In genomic region chr16:89562027-89562599, GRCh38 we compare ENCODE assay signal across 2 cellular contexts.
A peak's percentile ranks its signal among the peaks of the same experiment; 100 is the strongest.
TF ChIP-seq lines count a peak whose summit lies in the region.

No MANE protein-coding gene starts in this region.

TF ChIP-seq in A549, 52 proteins besides CTCF, POLR2A, EP300 and RAD21:
- TF ChIP-seq HOXA7 (CRISPR knock-in tag; IDR thresholded peaks at IDR 0.05) (no peak), POLR2AphosphoS2 (conservative IDR thresholded peaks at IDR 0.05; ENCODE audit: low read length) (no peak), RNF2 (IDR thresholded peaks at IDR 0.05; ENCODE audit: borderline replicate concordance, low read depth) (no peak), HOXB13 (CRISPR knock-in tag; IDR thresholded peaks at IDR 0.05; ENCODE audit: low read depth) (no peak), SREBF2 (IDR thresholded peaks at IDR 0.05) (no peak), E2F6 (IDR thresholded peaks at IDR 0.05; ENCODE audit: borderline replicate concordance, low read depth) (no peak), PHF8 (IDR thresholded peaks at IDR 0.05; ENCODE audit: borderline replicate concordance, low read depth) (no peak), MYC (IDR thresholded peaks at IDR 0.05; ENCODE audit: borderline replicate concordance, low read length) (no peak), MAX (IDR thresholded peaks at IDR 0.05) (peak; percentile 52), NR3C1 (IDR thresholded peaks at IDR 0.05) (no peak), NFE2L2 (conservative IDR thresholded peaks at IDR 0.05; ENCODE audit: low read length) (no peak), FOSB (CRISPR knock-in tag; IDR thresholded peaks at IDR 0.05) (no peak), EHF (CRISPR knock-in tag; IDR thresholded peaks at IDR 0.05) (no peak), HEYL (CRISPR knock-in tag; IDR thresholded peaks at IDR 0.05) (no peak), MAZ (IDR thresholded peaks at IDR 0.05; ENCODE audit: borderline replicate concordance, low read depth, low read length) (no peak)
- TF ChIP-seq, protein P1, sequence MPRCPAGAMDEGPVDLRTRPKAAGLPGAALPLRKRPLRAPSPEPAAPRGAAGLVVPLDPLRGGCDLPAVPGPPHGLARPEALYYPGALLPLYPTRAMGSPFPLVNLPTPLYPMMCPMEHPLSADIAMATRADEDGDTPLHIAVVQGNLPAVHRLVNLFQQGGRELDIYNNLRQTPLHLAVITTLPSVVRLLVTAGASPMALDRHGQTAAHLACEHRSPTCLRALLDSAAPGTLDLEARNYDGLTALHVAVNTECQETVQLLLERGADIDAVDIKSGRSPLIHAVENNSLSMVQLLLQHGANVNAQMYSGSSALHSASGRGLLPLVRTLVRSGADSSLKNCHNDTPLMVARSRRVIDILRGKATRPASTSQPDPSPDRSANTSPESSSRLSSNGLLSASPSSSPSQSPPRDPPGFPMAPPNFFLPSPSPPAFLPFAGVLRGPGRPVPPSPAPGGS (IDR thresholded peaks at IDR 0.05), result 0 out of 3 replicates have a peak, but pooled peaks have one; percentile 43
- TF ChIP-seq, protein P2, sequence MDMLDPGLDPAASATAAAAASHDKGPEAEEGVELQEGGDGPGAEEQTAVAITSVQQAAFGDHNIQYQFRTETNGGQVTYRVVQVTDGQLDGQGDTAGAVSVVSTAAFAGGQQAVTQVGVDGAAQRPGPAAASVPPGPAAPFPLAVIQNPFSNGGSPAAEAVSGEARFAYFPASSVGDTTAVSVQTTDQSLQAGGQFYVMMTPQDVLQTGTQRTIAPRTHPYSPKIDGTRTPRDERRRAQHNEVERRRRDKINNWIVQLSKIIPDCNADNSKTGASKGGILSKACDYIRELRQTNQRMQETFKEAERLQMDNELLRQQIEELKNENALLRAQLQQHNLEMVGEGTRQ (IDR thresholded peaks at IDR 0.05), result 0 out of 2 replicates have a peak, but pooled peaks have one; percentile 3
TF ChIP-seq in A549: peak in this region for 3.

TF ChIP-seq in HepG2, 621 proteins besides CTCF, POLR2A, EP300 and RAD21:
- TF ChIP-seq GTF3A (CRISPR knock-in tag; conservative IDR thresholded peaks at IDR 0.05) (0 out of 2 replicates have a peak, but pooled peaks have one; percentile 37), ZSCAN22 (CRISPR knock-in tag; IDR thresholded peaks at IDR 0.05) (0 out of 2 replicates have a peak, but pooled peaks have one; percentile 45), ZNF382 (CRISPR knock-in tag; IDR thresholded peaks at IDR 0.05; ENCODE audit: borderline replicate concordance) (no peak), ZFYVE20 (CRISPR knock-in tag; IDR thresholded peaks at IDR 0.05; ENCODE audit: borderline replicate concordance, low read depth) (no peak), POLR2AphosphoS5 (IDR thresholded peaks at IDR 0.05; ENCODE audit: low read depth, low read length) (peak; percentile 24), TAF1 (CRISPR knock-in tag; IDR thresholded peaks at IDR 0.05) (no peak), RARA (CRISPR knock-in tag; IDR thresholded peaks at IDR 0.05) (no peak), AGO1 (IDR thresholded peaks at IDR 0.05; ENCODE audit: low read depth, low read length, poor library complexity, severe bottlenecking) (no peak), ZNF644 (CRISPR knock-in tag; IDR thresholded peaks at IDR 0.05; ENCODE audit: low read depth) (no peak), ETV6 (CRISPR knock-in tag; conservative IDR thresholded peaks at IDR 0.05) (no peak), ZNF788 (CRISPR knock-in tag; IDR thresholded peaks at IDR 0.05; ENCODE audit: borderline replicate concordance) (no peak), GFI1 (CRISPR knock-in tag; IDR thresholded peaks at IDR 0.05; ENCODE audit: borderline replicate concordance) (no peak), ATF3 (CRISPR knock-in tag; IDR thresholded peaks at IDR 0.05) (no peak), SMARCC2 (IDR thresholded peaks at IDR 0.05) (no peak), NCOA1 (CRISPR knock-in tag; IDR thresholded peaks at IDR 0.05) (no peak), ZNF747 (CRISPR knock-in tag; IDR thresholded peaks at IDR 0.05; ENCODE audit: borderline replicate concordance) (0 out of 2 replicates have a peak, but pooled peaks have one; percentile 10), CREM (IDR thresholded peaks at IDR 0.05) (no peak), CREM (CRISPR knock-in tag; IDR thresholded peaks at IDR 0.05) (no peak), BCL6 (CRISPR knock-in tag; IDR thresholded peaks at IDR 0.05) (no peak), PCBP2 (optimal IDR thresholded peaks at IDR 0.05; ENCODE audit: low read depth, low read length, poor library complexity, severe bottlenecking) (no peak), ZSCAN29 (CRISPR knock-in tag; conservative IDR thresholded peaks at IDR 0.05) (0 out of 2 replicates have a peak, but pooled peaks have one; percentile 13), SOX6 (IDR thresholded peaks at IDR 0.05) (no peak), SOX6 (CRISPR knock-in tag; IDR thresholded peaks at IDR 0.05) (no peak; the same call in 1 of the 2 replicates), TP53 (CRISPR knock-in tag; conservative IDR thresholded peaks at IDR 0.05) (no peak), ZFP41 (CRISPR knock-in tag; IDR thresholded peaks at IDR 0.05; ENCODE audit: borderline replicate concordance) (no peak), KLF12 (CRISPR knock-in tag; IDR thresholded peaks at IDR 0.05; ENCODE audit: borderline replicate concordance) (no peak), ZNF550 (CRISPR knock-in tag; IDR thresholded peaks at IDR 0.05; ENCODE audit: borderline replicate concordance) (no peak), SIN3B (IDR thresholded peaks at IDR 0.05; ENCODE audit: low read length) (no peak), AKAP8 (CRISPR knock-in tag; IDR thresholded peaks at IDR 0.05) (peak; percentile 56; the same call in 1 of the 2 replicates), PAXIP1 (CRISPR knock-in tag; conservative IDR thresholded peaks at IDR 0.05) (peak; percentile 24; the same call in 1 of the 2 replicates), ATF4 (CRISPR knock-in tag; IDR thresholded peaks at IDR 0.05) (no peak)
- TF ChIP-seq, protein P3, sequence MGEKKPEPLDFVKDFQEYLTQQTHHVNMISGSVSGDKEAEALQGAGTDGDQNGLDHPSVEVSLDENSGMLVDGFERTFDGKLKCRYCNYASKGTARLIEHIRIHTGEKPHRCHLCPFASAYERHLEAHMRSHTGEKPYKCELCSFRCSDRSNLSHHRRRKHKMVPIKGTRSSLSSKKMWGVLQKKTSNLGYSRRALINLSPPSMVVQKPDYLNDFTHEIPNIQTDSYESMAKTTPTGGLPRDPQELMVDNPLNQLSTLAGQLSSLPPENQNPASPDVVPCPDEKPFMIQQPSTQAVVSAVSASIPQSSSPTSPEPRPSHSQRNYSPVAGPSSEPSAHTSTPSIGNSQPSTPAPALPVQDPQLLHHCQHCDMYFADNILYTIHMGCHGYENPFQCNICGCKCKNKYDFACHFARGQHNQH (CRISPR knock-in tag; IDR thresholded peaks at IDR 0.05), result no peak
- TF ChIP-seq, protein P4, sequence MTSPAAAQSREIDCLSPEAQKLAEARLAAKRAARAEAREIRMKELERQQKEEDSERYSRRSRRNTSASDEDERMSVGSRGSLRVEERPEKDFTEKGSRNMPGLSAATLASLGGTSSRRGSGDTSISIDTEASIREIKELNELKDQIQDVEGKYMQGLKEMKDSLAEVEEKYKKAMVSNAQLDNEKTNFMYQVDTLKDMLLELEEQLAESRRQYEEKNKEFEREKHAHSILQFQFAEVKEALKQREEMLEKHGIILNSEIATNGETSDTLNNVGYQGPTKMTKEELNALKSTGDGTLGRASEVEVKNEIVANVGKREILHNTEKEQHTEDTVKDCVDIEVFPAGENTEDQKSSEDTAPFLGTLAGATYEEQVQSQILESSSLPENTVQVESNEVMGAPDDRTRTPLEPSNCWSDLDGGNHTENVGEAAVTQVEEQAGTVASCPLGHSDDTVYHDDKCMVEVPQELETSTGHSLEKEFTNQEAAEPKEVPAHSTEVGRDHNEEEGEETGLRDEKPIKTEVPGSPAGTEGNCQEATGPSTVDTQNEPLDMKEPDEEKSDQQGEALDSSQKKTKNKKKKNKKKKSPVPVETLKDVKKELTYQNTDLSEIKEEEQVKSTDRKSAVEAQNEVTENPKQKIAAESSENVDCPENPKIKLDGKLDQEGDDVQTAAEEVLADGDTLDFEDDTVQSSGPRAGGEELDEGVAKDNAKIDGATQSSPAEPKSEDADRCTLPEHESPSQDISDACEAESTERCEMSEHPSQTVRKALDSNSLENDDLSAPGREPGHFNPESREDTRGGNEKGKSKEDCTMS (CRISPR knock-in tag; conservative IDR thresholded peaks at IDR 0.05), result no peak
- TF ChIP-seq, protein P5, sequence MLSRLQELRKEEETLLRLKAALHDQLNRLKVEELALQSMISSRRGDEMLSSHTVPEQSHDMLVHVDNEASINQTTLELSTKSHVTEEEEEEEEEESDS (CRISPR knock-in tag; IDR thresholded peaks at IDR 0.05; ENCODE audit: borderline replicate concordance), result no peak
- TF ChIP-seq, protein P6, sequence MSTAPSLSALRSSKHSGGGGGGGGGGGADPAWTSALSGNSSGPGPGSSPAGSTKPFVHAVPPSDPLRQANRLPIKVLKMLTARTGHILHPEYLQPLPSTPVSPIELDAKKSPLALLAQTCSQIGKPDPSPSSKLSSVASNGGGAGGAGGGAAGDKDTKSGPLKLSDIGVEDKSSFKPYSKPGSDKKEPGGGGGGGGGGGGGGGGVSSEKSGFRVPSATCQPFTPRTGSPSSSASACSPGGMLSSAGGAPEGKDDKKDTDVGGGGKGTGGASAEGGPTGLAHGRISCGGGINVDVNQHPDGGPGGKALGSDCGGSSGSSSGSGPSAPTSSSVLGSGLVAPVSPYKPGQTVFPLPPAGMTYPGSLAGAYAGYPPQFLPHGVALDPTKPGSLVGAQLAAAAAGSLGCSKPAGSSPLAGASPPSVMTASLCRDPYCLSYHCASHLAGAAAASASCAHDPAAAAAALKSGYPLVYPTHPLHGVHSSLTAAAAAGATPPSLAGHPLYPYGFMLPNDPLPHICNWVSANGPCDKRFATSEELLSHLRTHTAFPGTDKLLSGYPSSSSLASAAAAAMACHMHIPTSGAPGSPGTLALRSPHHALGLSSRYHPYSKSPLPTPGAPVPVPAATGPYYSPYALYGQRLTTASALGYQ (CRISPR knock-in tag; IDR thresholded peaks at IDR 0.05), result no peak
